ENCODE assay signal across 16 cellular contexts in the genomic region with DNA sequence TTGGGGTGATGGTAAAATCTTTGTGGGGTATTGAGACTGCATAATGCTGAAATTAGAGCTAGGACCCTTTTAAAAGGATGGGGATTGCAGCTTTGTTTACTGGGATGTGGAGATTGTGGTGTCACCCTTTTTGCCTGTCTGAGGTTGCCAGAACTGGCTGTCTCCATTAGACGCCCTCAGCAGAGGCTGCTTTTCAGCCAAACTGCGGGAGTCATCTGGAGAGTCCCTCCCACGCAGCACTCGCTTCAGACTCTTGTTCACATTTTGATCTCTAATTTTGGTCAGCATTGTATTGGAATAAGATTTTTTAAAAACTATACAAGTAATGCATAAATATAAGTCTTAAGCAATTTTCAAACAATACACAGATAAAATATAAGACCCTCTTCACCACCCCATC. TPM values are rescaled to one million over a fixed set of nuclear protein-coding genes. Genes with fewer than 3 reads are reported as not detected.
DNase-seq lines count a peak whose midpoint lies in the region; TF ChIP-seq lines count a peak whose summit lies in the region.
"Had no signal": no experiment of that assay in that cellular context is flagged by ENCODE, and none has a peak within 500 bp of the region (broad histone marks: within the 10 kb centered on the region; RNA-seq: fewer than 3 reads in every experiment).

No MANE protein-coding gene starts in this region.

- H3F3A ChIP-seq in GM23248 (ENCODE audit: insufficient read depth): peaks cover 21% of the 10 kb centered on the region

- H3K4me1 Mint-ChIP-seq in nephron progenitor cell: no peaks in the 10 kb centered on the region

- no peak overlapping the region for H3K4me3 Mint-ChIP-seq in nephron progenitor cell

- no peak overlapping the region for H2AFZ ChIP-seq in GM23248

- POLR2A ChIA-PET in A673 (lab: Charles Lee; ENCODE audit: low non-redundant PET): no interaction called here

- peaks cover 13% of the 10 kb centered on the region for H4K20me1 ChIP-seq in GM23248 (ENCODE audit: insufficient read depth)

- H3K79me2 ChIP-seq in GM23248 (ENCODE audit: insufficient read depth): peaks cover 69% of the 10 kb centered on the region

- H3K9me2 ChIP-seq in GM23248 (ENCODE audit: insufficient read depth): no peaks in the 10 kb centered on the region

- H3K27ac ChIP-seq in A673 (ENCODE audit: low read depth, low read length, poor library complexity, severe bottlenecking): no peak overlapping the region
- peak overlapping the region; percentile 39 for H3K27ac ChIP-seq in GM23248
- H3K27ac ChIP-seq in cingulate gyrus (ENCODE audit: low read depth, low read length): peak overlapping the region; percentile 29
- H3K27ac ChIP-seq: C4-2B had no signal

- BruUV-seq in A673 (replicated peaks; lab: Mats Ljungman, UMichigan): no TSS peak

- TF ChIP-seq CTCF in A673 (conservative IDR thresholded peaks at IDR 0.05; ENCODE audit: low read depth, low read length) (no peak), nephron progenitor cell (IDR thresholded peaks at IDR 0.05) (no peak)

- H3K27me3 ChIP-seq in A673 (replicated peaks; ENCODE audit: insufficient read depth, low read depth, low read length, poor library complexity) (no peaks in the 10 kb centered on the region), GM23248 (replicated peaks; ENCODE audit: insufficient read depth) (no peaks in the 10 kb centered on the region)
- H3K27me3 ChIP-seq: MG63 had no signal

- CTCF ChIA-PET in A673 (lab: Charles Lee): no interaction called here

- in situ Hi-C loops in GM23248 (cut with MboI): no loop called here

- peaks cover 6% of the 10 kb centered on the region for H3K9me3 Mint-ChIP-seq in nephron progenitor cell

- H3K4me3 ChIP-seq in A673 (ENCODE audit: low read depth, low read length, poor library complexity, severe bottlenecking) (no peak overlapping the region), GM23248 (no peak overlapping the region)
- H3K4me3 ChIP-seq: MG63 had no signal

- no peaks in the 10 kb centered on the region for H3K9me3 ChIP-seq in A673 (ENCODE audit: low read depth, low read length, poor library complexity, severe bottlenecking)
- H3K9me3 ChIP-seq in GM23248 (ENCODE audit: low read depth): no peaks in the 10 kb centered on the region
- H3K9me3 ChIP-seq: MG63 had no signal

- H3K4me1 ChIP-seq in A673 (ENCODE audit: insufficient read depth, low read length, poor library complexity, severe bottlenecking) (no peaks in the 10 kb centered on the region), GM23248 (ENCODE audit: insufficient read depth) (peaks cover 7% of the 10 kb centered on the region; the same call in 1 of the 2 replicates)

- 29 to 40% methylated on average over 4 of the region's 4 CpGs for WGBS in GM23248 (ENCODE audit: low coverage in 1 of 2, low lambda C conversion rate in 2 of 2, missing lambda C conversion rate in 2 of 2), 2 experiments

- intact Hi-C loops in A673 (cut with micrococcal nuclease; ENCODE audit: unreplicated experiment): no loop called here

- H3K27me3 Mint-ChIP-seq in nephron progenitor cell (ENCODE audit: low read depth, poor library complexity): peaks cover 6% of the 10 kb centered on the region

- peak overlapping the region; percentile 54 for H3K27ac Mint-ChIP-seq in nephron progenitor cell

- no peak overlapping the region; the same call in 1 of the 2 replicates for H3K9ac ChIP-seq in GM23248

- no peak overlapping the region for H3K4me2 ChIP-seq in GM23248 (ENCODE audit: unreplicated experiment)

- DNase-seq in A673 (ENCODE audit: low spot score) (peak; percentile 18), GM23248 (peak; percentile 80), nephron progenitor cell (no peak), COLO668 (lab: John Stamatoyannopoulos, UW; ENCODE audit: unreplicated experiment) (no peak), SIG-M5 treated with dmso at 0.1 percent for 504 hours (lab: John Stamatoyannopoulos, UW; ENCODE audit: unreplicated experiment) (no peak)
- no peak for DNase-seq in effector CD8-positive, alpha-beta T cell (lab: John Stamatoyannopoulos, UW)
- DNase-seq: DMS 273 treated with DMSO at 0.1 percent for 48 hours, H7, MG63, NCI-H1092, NCI-H146, NCI-H2081, NCI-H774, PC-3 had no signal

- H3K36me3 ChIP-seq in A673 (ENCODE audit: insufficient read depth, low read length, poor library complexity, severe bottlenecking) (peaks cover 17% of the 10 kb centered on the region), GM23248 (ENCODE audit: low read depth) (peaks cover 23% of the 10 kb centered on the region; the same call in 1 of the 2 replicates)

- H3K36me3 Mint-ChIP-seq in nephron progenitor cell (ENCODE audit: low read depth): peaks cover 80% of the 10 kb centered on the region

RNA-seq across cellular contexts. Expression of a gene that starts 27.9 kb away (rescaled TPM):
- total RNA-seq in A673 (2021): 197 and 200 TPM in 2 replicates
- total RNA-seq in GM23248 (2014; rRNA removed; shearing (Covaris generic)): 51.8 and 55.9 TPM in 2 replicates
- polyA plus RNA-seq in GM23248 (2016; fragmentation: Nextera tagmentation; extraction: Ambion mirVana): 6.5 and 8.0 TPM in 2 replicates

RNA-seq across cellular contexts. Expression of a gene that starts 38.0 kb away (rescaled TPM):
- 33.0 and 38.4 TPM in 2 replicates for total RNA-seq in A673 (2021)
- 6.3 TPM in 2 replicates for total RNA-seq in GM23248 (2014; rRNA removed; shearing (Covaris generic))
- polyA plus RNA-seq in GM23248 (2016; fragmentation: Nextera tagmentation; extraction: Ambion mirVana): 2.2 and 2.5 TPM in 2 replicates

RNA-seq across cellular contexts. Expression of a gene that starts 38.3 kb away (rescaled TPM):
- total RNA-seq in A673 (2021): 21.8 and 34.6 TPM in 2 replicates
- total RNA-seq in GM23248 (2014; rRNA removed; shearing (Covaris generic)): 27.3 and 31.9 TPM in 2 replicates
- 13.4 and 14.5 TPM in 2 replicates for polyA plus RNA-seq in GM23248 (2016; fragmentation: Nextera tagmentation; extraction: Ambion mirVana)

RNA-seq across cellular contexts. Expression of a gene that starts 55.9 kb away (rescaled TPM):
- 66.9 and 69.2 TPM in 2 replicates for total RNA-seq in A673 (2021)
- total RNA-seq in GM23248 (2014; rRNA removed; shearing (Covaris generic)): 28.3 and 58.9 TPM in 2 replicates
- polyA plus RNA-seq in GM23248 (2016; fragmentation: Nextera tagmentation; extraction: Ambion mirVana): 9.1 and 10.0 TPM in 2 replicates

Comparison
In these comparisons a context has a peak if more than half of its experiments do, and no peak if none do; other contexts are left out.
1. DNase-seq: peak in A673 (single experiment) and GM23248 (single experiment); none in nephron progenitor cell (single experiment), effector CD8-positive, alpha-beta T cell (single experiment), COLO668 (single experiment) and SIG-M5 treated with dmso at 0.1 percent for 504 hours (single experiment).